12 cellular contexts compared by ENCODE assay signal in genomic region chr5:54703091-54703490, GRCh38.
DNase-seq lines count a peak whose midpoint lies in the region; ATAC-seq and TF ChIP-seq lines count a peak whose summit lies in the region.
"Had no signal": no experiment of that assay in that cellular context is flagged by ENCODE, and none has a peak within 500 bp of the region (broad histone marks: within the 10 kb centered on the region; RNA-seq: fewer than 3 reads in every experiment).

No MANE protein-coding gene starts in this region.

- peaks cover 33% of the 10 kb centered on the region for H3K4me1 ChIP-seq in ACC112 (ENCODE audit: control insufficient read depth, insufficient read depth, low read length, unreplicated experiment)
- H3K4me1 ChIP-seq in mucosa of descending colon (ENCODE audit: low read depth), result no peaks in the 10 kb centered on the region
- H3K4me1 ChIP-seq in thyroid gland, result no peaks in the 10 kb centered on the region
- H3K4me1 ChIP-seq in Peyer's patch, result peaks cover 0 to 12% (median 4%) of the 10 kb centered on the region in 4 donors

- peak; percentile 48 for DNase-seq in NCI-H69 (lab: John Stamatoyannopoulos, UW)
- DNase-seq in epithelial cell of prostate (ENCODE audit: low read depth, low spot score), result no peak
- DNase-seq in mucosa of descending colon, result peak in 1 of 3 donors; percentile 14
- DNase-seq in thyroid gland, result no peak
- DNase-seq in occipital lobe (lab: John Stamatoyannopoulos, UW), result no peak
- DNase-seq in Peyer's patch, result no peak
- DNase-seq: effector memory CD4-positive, alpha-beta T cell; NCI-H524 had no signal

- no peak overlapping the region for H2AFZ ChIP-seq in ACC112 (ENCODE audit: low read length, unreplicated experiment)

- TF ChIP-seq POLR2A in thyroid gland (IDR thresholded peaks at IDR 0.05) (no peak), Peyer's patch (IDR thresholded peaks at IDR 0.05) (no peak)

- intact Hi-C loops in mucosa of descending colon (cut with DNase I, micrococcal nuclease) (no loop called here), thyroid gland (cut with DNase I) (no loop called here)

- no peaks in the 10 kb centered on the region for H3K36me3 ChIP-seq in ACC112 (ENCODE audit: insufficient read depth, low read length)
- H3K36me3 ChIP-seq in mucosa of descending colon (ENCODE audit: low read depth), result no peaks in the 10 kb centered on the region
- no peaks in the 10 kb centered on the region for H3K36me3 ChIP-seq in thyroid gland
- no peaks in the 10 kb centered on the region for H3K36me3 ChIP-seq in Peyer's patch

- no peak overlapping the region for H3K4me3 ChIP-seq in ACC112 (ENCODE audit: low read depth, low read length)
- H3K4me3 ChIP-seq in mucosa of descending colon, result no peak overlapping the region
- no peak overlapping the region for H3K4me3 ChIP-seq in thyroid gland (replicated peaks in 1 of 3)
- no peak overlapping the region for H3K4me3 ChIP-seq in Peyer's patch
- H3K4me3 ChIP-seq: skin epidermis had no signal

- 56 to 66% methylated on average over 2 of the region's 2 CpGs for WGBS in thyroid gland, 2 donors

- ATAC-seq in mucosa of descending colon (peak; percentile 50), HG03432 (IDR thresholded peaks at IDR 0.05; ENCODE audit: unreplicated experiment) (no peak)

- no peak for TF ChIP-seq CTCF in mucosa of descending colon (IDR thresholded peaks at IDR 0.05)
- no peak for TF ChIP-seq CTCF in thyroid gland (IDR thresholded peaks at IDR 0.05)
- TF ChIP-seq CTCF in Peyer's patch (IDR thresholded peaks at IDR 0.05), result no peak

- H3K27me3 ChIP-seq in ACC112 (ENCODE audit: insufficient read depth, low read length) (no peaks in the 10 kb centered on the region), thyroid gland (no peaks in the 10 kb centered on the region), Peyer's patch (no peaks in the 10 kb centered on the region)

- H3K9me3 ChIP-seq in mucosa of descending colon (no peaks in the 10 kb centered on the region), thyroid gland (no peaks in the 10 kb centered on the region), Peyer's patch (no peaks in the 10 kb centered on the region)

- H3K27ac ChIP-seq in ACC112 (ENCODE audit: low read depth, low read length) (peak overlapping the region; percentile 17; the same call in 1 of the 2 replicates), epithelial cell of prostate (peak overlapping the region; percentile 48), thyroid gland (no peak overlapping the region), Peyer's patch (peak overlapping the region in 1 of 4 donors; percentile 4)
- H3K27ac ChIP-seq: C4-2B had no signal

- H3K79me2 ChIP-seq in ACC112 (ENCODE audit: control insufficient read depth, insufficient read depth, low read length, unreplicated experiment), result no peaks in the 10 kb centered on the region

Comparison
In these comparisons a context has a peak if more than half of its experiments do, and no peak if none do; other contexts are left out.
1. H3K27ac ChIP-seq: peak in ACC112 (single experiment) and epithelial cell of prostate (single experiment); none in thyroid gland (0 of 3).